Comparison of ENCODE assay signal across 19 cellular contexts in genomic region chr5:76427481-76428140, GRCh38. TPM values are rescaled to one million over a fixed set of nuclear protein-coding genes. Genes with fewer than 3 reads are reported as not detected.
DNase-seq lines count a peak whose midpoint lies in the region; ATAC-seq and TF ChIP-seq lines count a peak whose summit lies in the region.
"Had no signal": no experiment of that assay in that cellular context is flagged by ENCODE, and none has a peak within 500 bp of the region (broad histone marks: within the 10 kb centered on the region; RNA-seq: fewer than 3 reads in every experiment).

No MANE protein-coding gene starts in this region.

- peaks cover 61% of the 10 kb centered on the region for H3K4me1 Mint-ChIP-seq in CD8-positive, alpha-beta T cell (ENCODE audit: low read depth)
- H3K4me1 Mint-ChIP-seq in T-helper 17 cell, result peaks cover 39% of the 10 kb centered on the region
- H3K4me1 Mint-ChIP-seq in endothelial cell (ENCODE audit: unreplicated experiment), result peaks cover 40% of the 10 kb centered on the region

- POLR2A ChIA-PET in CD8-positive, alpha-beta T cell (lab: Charles Lee), result no interaction called here

- no CpG with 5 or more reads among the region's 12 CpGs for WGBS in neuronal stem cell (ENCODE audit: extremely low coverage in 2 of 2, insufficient read length in 2 of 2, insufficient replicate concordance in 1 of 2), 2 donors
- WGBS in adrenal gland, 4 donors, result 62 to 82% (median 80%) methylated on average over 7 to 12 of the region's 12 CpGs

- no peaks in the 10 kb centered on the region for H3K9me3 Mint-ChIP-seq in CD8-positive, alpha-beta T cell
- no peaks in the 10 kb centered on the region for H3K9me3 Mint-ChIP-seq in endothelial cell (ENCODE audit: unreplicated experiment)
- H3K9me3 Mint-ChIP-seq: activated B cell treated with CpG ODN at 0.5 μM for 24 hours; activated T-cell treated with anti-CD3 and anti-CD28 coated beads, Interleukin-2, amount 50 U/mL, for 24 hours; stimulated activated naive B cell treated with anti-CD40 and anti-IgM and Interleukin-4, amounts not matched to agents 10 μg/mL and 1 μg/mL and 100 μg/mL, for 72 hours had no signal

- H3K27me3 Mint-ChIP-seq in CD8-positive, alpha-beta T cell (ENCODE audit: low read depth), result no peaks in the 10 kb centered on the region
- H3K27me3 Mint-ChIP-seq in T-helper 17 cell (no peaks in the 10 kb centered on the region), endothelial cell (ENCODE audit: unreplicated experiment) (peaks cover 2% of the 10 kb centered on the region)
- H3K27me3 Mint-ChIP-seq: activated B cell treated with CpG ODN at 0.5 μM for 24 hours; activated CD8-positive, alpha-beta T cell treated with anti-CD3 and anti-CD28 coated beads for 36 hours; activated T-cell treated with anti-CD3 and anti-CD28 coated beads, Interleukin-2, amount 50 U/mL, for 24 hours; stimulated activated naive B cell treated with anti-CD40 and anti-IgM and Interleukin-4, amounts not matched to agents 10 μg/mL and 1 μg/mL and 100 μg/mL, for 72 hours had no signal

- no peaks in the 10 kb centered on the region for H3K9me3 ChIP-seq in CD8-positive, alpha-beta T cell (ENCODE audit: low read length)
- H3K9me3 ChIP-seq in T-helper 17 cell (ENCODE audit: control insufficient read depth, low read length, poor library complexity, severe bottlenecking), result no peaks in the 10 kb centered on the region
- H3K9me3 ChIP-seq in iPS-18a (ENCODE audit: control insufficient read depth, low read depth, low read length), result no peaks in the 10 kb centered on the region
- H3K9me3 ChIP-seq in neuronal stem cell (replicated peaks in 1 of 2; ENCODE audit: control insufficient read depth in 2 of 2, insufficient read depth in 1 of 2, low read depth in 1 of 2, low read length in 2 of 2), result no peaks in the 10 kb centered on the region
- no peaks in the 10 kb centered on the region for H3K9me3 ChIP-seq in adrenal gland (replicated peaks in 1 of 3)
- H3K9me3 ChIP-seq: ascending aorta, Caco-2, SJCRH30 had no signal

- CTCF ChIA-PET in CD8-positive, alpha-beta T cell (lab: Charles Lee), result interaction anchor here (0.8 kb wide), 1 partner anchor 24 kb away, joined by 3 read pairs; no protein-coding TSS in a partner anchor

- H4K91ac ChIP-seq in neuronal stem cell (ENCODE audit: low read depth, low read length, poor library complexity), result no peak overlapping the region

- no peak for TF ChIP-seq CTCF in CD8-positive, alpha-beta T cell (IDR thresholded peaks at IDR 0.05)
- no peak for TF ChIP-seq CTCF in endothelial cell (IDR thresholded peaks at IDR 0.05; ENCODE audit: unreplicated experiment)
- no peak for TF ChIP-seq CTCF in adrenal gland (IDR thresholded peaks at IDR 0.05)

- H3K4me1 ChIP-seq in CD8-positive, alpha-beta T cell (ENCODE audit: insufficient read depth, low read length), result no peaks in the 10 kb centered on the region
- H3K4me1 ChIP-seq in iPS-18a (ENCODE audit: control insufficient read depth, low read depth, low read length) (peaks cover 38% of the 10 kb centered on the region), neuronal stem cell (ENCODE audit: control insufficient read depth in 2 of 2, insufficient read depth in 1 of 2, low read depth in 1 of 2, low read length in 2 of 2) (peaks cover 25 to 33% of the 10 kb centered on the region in 2 donors), adrenal gland (replicated peaks in 1 of 2) (peaks cover 0 to 7% of the 10 kb centered on the region in 2 donors)
- H3K4me1 ChIP-seq: ascending aorta had no signal

- H3K36me3 ChIP-seq in CD8-positive, alpha-beta T cell (ENCODE audit: insufficient read depth, low read length), result no peaks in the 10 kb centered on the region
- H3K36me3 ChIP-seq in iPS-18a (ENCODE audit: control insufficient read depth, low read depth, low read length) (no peaks in the 10 kb centered on the region), neuronal stem cell (replicated peaks in 1 of 2; ENCODE audit: control insufficient read depth in 2 of 2, insufficient read depth in 2 of 2, low read length in 2 of 2) (no peaks in the 10 kb centered on the region), adrenal gland (replicated peaks in 1 of 2) (no peaks in the 10 kb centered on the region)
- H3K36me3 ChIP-seq: ascending aorta, SJCRH30 had no signal

- peak overlapping the region; percentile 68 for H3K18ac ChIP-seq in neuronal stem cell (ENCODE audit: low read length)

- H2BK12ac ChIP-seq in neuronal stem cell (ENCODE audit: low read length), result no peak overlapping the region

- intact Hi-C loops in CD8-positive, alpha-beta T cell (cut with DNase I, micrococcal nuclease), result no loop called here
- intact Hi-C loops in adrenal gland (cut with DNase I), result no loop called here

- ATAC-seq in CD8-positive, alpha-beta T cell, result no peak
- no peak for ATAC-seq in T-helper 17 cell
- ATAC-seq: activated CD8-positive, alpha-beta T cell treated with anti-CD3 and anti-CD28 coated beads for 36 hours; stimulated activated naive B cell treated with anti-CD40 and anti-IgM and Interleukin-4, amounts not matched to agents 10 μg/mL and 1 μg/mL and 100 μg/mL, for 72 hours had no signal

- H2AK5ac ChIP-seq in neuronal stem cell (ENCODE audit: low read depth, low read length), result peak overlapping the region; percentile 28

- H3K27ac Mint-ChIP-seq in CD8-positive, alpha-beta T cell, result peak overlapping the region; percentile 27
- H3K27ac Mint-ChIP-seq in T-helper 17 cell (peak overlapping the region; percentile 61), endothelial cell (ENCODE audit: unreplicated experiment) (no peak overlapping the region)
- H3K27ac Mint-ChIP-seq: activated B cell treated with CpG ODN at 0.5 μM for 24 hours; activated CD8-positive, alpha-beta T cell treated with anti-CD3 and anti-CD28 coated beads for 36 hours; stimulated activated naive B cell treated with anti-CD40 and anti-IgM and Interleukin-4, amounts not matched to agents 10 μg/mL and 1 μg/mL and 100 μg/mL, for 72 hours had no signal

- H3K9ac ChIP-seq in iPS-18a (ENCODE audit: low read length), result no peak overlapping the region
- no peak overlapping the region for H3K9ac ChIP-seq in neuronal stem cell (ENCODE audit: low read depth, low read length, poor library complexity)
- H3K9ac ChIP-seq: GM23248 had no signal

- no peak overlapping the region for H4K8ac ChIP-seq in neuronal stem cell (ENCODE audit: low read depth, low read length)

- H3K4ac ChIP-seq in neuronal stem cell (ENCODE audit: low read length), result no peak overlapping the region

- no peak overlapping the region for H3K14ac ChIP-seq in neuronal stem cell (ENCODE audit: low read length)

- no peaks in the 10 kb centered on the region for H3K27me3 ChIP-seq in CD8-positive, alpha-beta T cell (ENCODE audit: insufficient read depth, low read length)
- H3K27me3 ChIP-seq in iPS-18a (ENCODE audit: control insufficient read depth, insufficient read depth, low read length) (no peaks in the 10 kb centered on the region), neuronal stem cell (ENCODE audit: control insufficient read depth in 3 of 3, insufficient read depth in 3 of 3, low read depth in 1 of 3, low read length in 3 of 3) (no peaks in the 10 kb centered on the region), adrenal gland (no peaks in the 10 kb centered on the region)
- H3K27me3 ChIP-seq: ascending aorta had no signal

- TF ChIP-seq POLR2A in adrenal gland (IDR thresholded peaks at IDR 0.05), result no peak

- no peak overlapping the region for H3K4me3 Mint-ChIP-seq in CD8-positive, alpha-beta T cell
- H3K4me3 Mint-ChIP-seq in T-helper 17 cell, result peak overlapping the region; percentile 43
- H3K4me3 Mint-ChIP-seq in endothelial cell (ENCODE audit: unreplicated experiment), result no peak overlapping the region
- H3K4me3 Mint-ChIP-seq: activated B cell treated with CpG ODN at 0.5 μM for 24 hours; activated CD8-positive, alpha-beta T cell treated with anti-CD3 and anti-CD28 coated beads for 36 hours; activated T-cell treated with anti-CD3 and anti-CD28 coated beads, Interleukin-2, amount 50 U/mL, for 24 hours; stimulated activated naive B cell treated with anti-CD40 and anti-IgM and Interleukin-4, amounts not matched to agents 10 μg/mL and 1 μg/mL and 100 μg/mL, for 72 hours had no signal

- no peak overlapping the region for H2BK5ac ChIP-seq in neuronal stem cell (ENCODE audit: low read length)

- peak overlapping the region; percentile 55 for H2AFZ ChIP-seq in neuronal stem cell (ENCODE audit: low read length)
- H2AFZ ChIP-seq: GM23248 had no signal

- H3K23ac ChIP-seq in neuronal stem cell (ENCODE audit: low read depth, low read length, poor library complexity), result no peak overlapping the region

- H2BK120ac ChIP-seq in neuronal stem cell (ENCODE audit: low read depth, low read length), result no peak overlapping the region

- peaks cover 11% of the 10 kb centered on the region for H3K36me3 Mint-ChIP-seq in CD8-positive, alpha-beta T cell
- H3K36me3 Mint-ChIP-seq in T-helper 17 cell (ENCODE audit: low read depth), result peaks cover 2% of the 10 kb centered on the region
- H3K36me3 Mint-ChIP-seq in endothelial cell (ENCODE audit: low read depth, unreplicated experiment), result no peaks in the 10 kb centered on the region

- no peak overlapping the region for H3K27ac ChIP-seq in CD8-positive, alpha-beta T cell (ENCODE audit: low read depth, low read length)
- H3K27ac ChIP-seq in iPS-18a (ENCODE audit: low read length) (peak overlapping the region; percentile 16), neuronal stem cell (replicated peaks; ENCODE audit: low read length) (no peak overlapping the region), adrenal gland (no peak overlapping the region)
- H3K27ac ChIP-seq: ascending aorta, GM23248, SJCRH30 had no signal

- no peak overlapping the region for H3K4me2 ChIP-seq in neuronal stem cell (ENCODE audit: insufficient read depth, low read length, poor library complexity, severe bottlenecking)

- H3K4me3 ChIP-seq in CD8-positive, alpha-beta T cell (ENCODE audit: low read depth, low read length), result no peak overlapping the region
- H3K4me3 ChIP-seq in iPS-18a (ENCODE audit: low read length) (peak overlapping the region; percentile 36), neuronal stem cell (ENCODE audit: low read length in 2 of 2) (no peak overlapping the region), adrenal gland (no peak overlapping the region)
- H3K4me3 ChIP-seq: ascending aorta, GM23248, SJCRH30 had no signal

- no peak overlapping the region for H2BK15ac ChIP-seq in neuronal stem cell (ENCODE audit: low read length)

- DNase-seq in CD8-positive, alpha-beta T cell, result peak in 1 of 7 experiments; percentile 14
- no peak for DNase-seq in T-helper 17 cell
- DNase-seq in neuronal stem cell (ENCODE audit: low spot score), result no peak
- no peak for DNase-seq in NCI-H1417 treated with DMSO at 0.1 percent for 48 hours (lab: John Stamatoyannopoulos, UW)
- no peak for DNase-seq in HT-29 (ENCODE audit: low spot score)
- DNase-seq in endothelial cell (ENCODE audit: low spot score), result no peak
- DNase-seq in adrenal gland, result no peak
- DNase-seq: activated B cell treated with CpG ODN at 0.5 μM for 24 hours; activated CD8-positive, alpha-beta T cell treated with anti-CD3 and anti-CD28 coated beads for 36 hours; activated naive CD4-positive, alpha-beta T cell treated with anti-CD3 and anti-CD28 coated beads, Interleukin-2, amount 50 U/mL, for 16 hours; activated T-cell treated with anti-CD3 and anti-CD28 coated beads, Interleukin-2, amount 50 U/mL, for 24 hours; Caco-2; GM23248; NCI-H1417; NCI-H774; SJCRH30; stimulated activated naive B cell treated with anti-CD40 and anti-IgM and Interleukin-4, amounts not matched to agents 10 μg/mL and 1 μg/mL and 100 μg/mL, for 72 hours had no signal

- no peaks in the 10 kb centered on the region for H3K79me1 ChIP-seq in neuronal stem cell (ENCODE audit: low read depth, low read length)

RNA-seq across cellular contexts. Expression of gene IQGAP2, which starts 24.5 kb away (rescaled TPM):
- 10 to 100 TPM; 30.9 to 34.3 TPM for total RNA-seq in CD8-positive, alpha-beta T cell
- total RNA-seq in T-helper 17 cell (100 to 1,000 TPM; 117 to 134 TPM), endothelial cell (ENCODE audit: unreplicated experiment) (43.4 TPM), adrenal gland (10 to 100 TPM; 19.3 to 77.3 (median 53.0) TPM)
- 9.9 TPM for polyA plus RNA-seq in neuronal stem cell (2013, experiment 1 of 2)
- 10.5 TPM for polyA plus RNA-seq in neuronal stem cell (2013, experiment 2 of 2)
- total RNA-seq in HT-29 (2014; rRNA removed; shearing (Covaris generic)), result 18.6 and 19.4 TPM in 2 replicates
- polyA plus RNA-seq in adrenal gland, result 10 to 100 TPM; 14.9 to 34.0 (median 25.7) TPM
- total RNA-seq: GM23248 had no signal
